In the genomic region with DNA sequence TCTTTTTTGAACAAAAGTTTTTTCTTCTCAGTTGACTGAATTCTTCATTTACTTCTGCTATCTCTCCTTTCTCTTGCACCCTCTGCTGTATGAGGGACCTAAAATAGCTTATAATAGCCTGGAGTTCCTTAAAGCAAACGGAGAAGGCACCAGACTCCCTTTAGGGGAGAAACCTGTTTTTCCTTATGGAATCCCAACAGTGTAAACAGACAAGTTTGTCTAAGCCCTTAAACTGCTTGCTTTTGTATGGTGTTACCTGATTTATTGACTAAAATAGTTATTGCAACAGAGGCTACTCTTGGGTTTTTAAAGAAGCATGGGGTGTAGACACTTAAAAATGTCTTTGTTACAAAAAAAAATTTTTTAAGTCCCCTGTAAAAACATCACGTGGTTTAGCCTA, we compare ENCODE assay signal across 24 cellular contexts. TPM values are rescaled to one million over a fixed set of nuclear protein-coding genes. Genes with fewer than 3 reads are reported as not detected.
DNase-seq lines count a peak whose midpoint lies in the region; ATAC-seq and TF ChIP-seq lines count a peak whose summit lies in the region.
"Had no signal": no experiment of that assay in that cellular context is flagged by ENCODE, and none has a peak within 500 bp of the region (broad histone marks: within the 10 kb centered on the region; RNA-seq: fewer than 3 reads in every experiment).

No MANE protein-coding gene starts in this region.

- H3K36me3 ChIP-seq in GM23338 (ENCODE audit: insufficient read depth), result peaks cover 11% of the 10 kb centered on the region; the same call in 1 of the 2 replicates
- H3K36me3 ChIP-seq in iPS-15b (ENCODE audit: control insufficient read depth, insufficient read depth, low read length), result no peaks in the 10 kb centered on the region
- no peaks in the 10 kb centered on the region for H3K36me3 ChIP-seq in left ventricle myocardium inferior
- H3K36me3 ChIP-seq: BE2C had no signal

- H3K9me2 ChIP-seq in GM23338 (ENCODE audit: insufficient read depth), result no peaks in the 10 kb centered on the region
- H3K9me2 ChIP-seq: SK-N-SH had no signal

- DNase-seq in GM23338 (ENCODE audit: low spot score), result peak; percentile 29
- DNase-seq in OCI-M1 (lab: John Stamatoyannopoulos, UW), result peak; percentile 6
- no peak for DNase-seq in left ventricle myocardium inferior
- DNase-seq in activated T-helper 1 cell treated with anti-CD3 and anti-CD28 coated beads, Interleukin-12 subunit alpha, Interleukin-12 subunit beta, Interleukin-2, Interleukin-4 antibody, amounts not matched to agents 30 ng/mL and 10 ng/mL and 1 ng/mL, durations not matched to agents 14 hours and 24 hours and 36 hours (ENCODE audit: low spot score), result no peak
- DNase-seq: BE2C; CD4-positive, CD25-positive, alpha-beta regulatory T cell; DMS79 treated with DMSO at 0.1 percent for 48 hours; GOT3; KBM-7; MV-4-11; NCI-H1694; NCI-H2081; NCI-H2171; NCI-H345; NCI-H524 treated with DMSO at 0.1 percent for 48 hours; PC-9; RPMI8226; SHP77; SK-N-SH had no signal

- H3K79me2 ChIP-seq in GM23338 (replicated peaks; ENCODE audit: insufficient read depth), result no peaks in the 10 kb centered on the region

- H3K27me3 Mint-ChIP-seq in GM23338 (ENCODE audit: insufficient read depth, low read depth, poor library complexity), result peaks cover 2% of the 10 kb centered on the region
- H3K27me3 Mint-ChIP-seq in activated T-helper 1 cell treated with anti-CD3 and anti-CD28 coated beads, Interleukin-12 subunit alpha, Interleukin-12 subunit beta, Interleukin-2, Interleukin-4 antibody, amounts not matched to agents 30 ng/mL and 10 ng/mL and 1 ng/mL, durations not matched to agents 14 hours and 24 hours and 36 hours (ENCODE audit: insufficient read depth), result peaks cover 3% of the 10 kb centered on the region

- H3K4me3 ChIP-seq in GM23338 (peak overlapping the region; percentile 25), iPS-15b (ENCODE audit: low read depth, low read length) (peak overlapping the region; percentile 2), left ventricle myocardium inferior (no peak overlapping the region)
- H3K4me3 ChIP-seq: GM12878, PC-9 had no signal

- no peak overlapping the region for H3K9ac ChIP-seq in iPS-15b (ENCODE audit: low read depth, low read length)
- H3K9ac ChIP-seq: SK-N-SH had no signal

- H3K4me3 Mint-ChIP-seq in GM23338, result peak overlapping the region; percentile 30; the same call in 1 of the 3 replicates
- no peak overlapping the region for H3K4me3 Mint-ChIP-seq in activated T-helper 1 cell treated with anti-CD3 and anti-CD28 coated beads, Interleukin-12 subunit alpha, Interleukin-12 subunit beta, Interleukin-2, Interleukin-4 antibody, amounts not matched to agents 30 ng/mL and 10 ng/mL and 1 ng/mL, durations not matched to agents 14 hours and 24 hours and 36 hours
- H3K4me3 Mint-ChIP-seq: CD4-positive, CD25-positive, alpha-beta regulatory T cell had no signal

- ATAC-seq in GM23338 (peak; percentile 59), GM21528 (IDR thresholded peaks at IDR 0.05; ENCODE audit: low FRiP score, unreplicated experiment) (no peak), GM21526 (IDR thresholded peaks at IDR 0.05; ENCODE audit: low FRiP score, unreplicated experiment) (no peak)
- ATAC-seq: GM12878 had no signal

- peak; percentile 21 for TF ChIP-seq CTCF in C4-2B (conservative IDR thresholded peaks at IDR 0.05)
- TF ChIP-seq CTCF in GM23338 (conservative IDR thresholded peaks at IDR 0.05; ENCODE audit: low read depth in 2 of 2), result no peak
- TF ChIP-seq CTCF in left ventricle myocardium inferior (IDR thresholded peaks at IDR 0.05; ENCODE audit: borderline replicate concordance), result no peak

- H3K4me1 ChIP-seq in GM23338 (ENCODE audit: insufficient read depth) (peaks cover 26% of the 10 kb centered on the region), iPS-15b (ENCODE audit: control insufficient read depth, insufficient read depth, low read length) (peaks cover 9% of the 10 kb centered on the region), left ventricle myocardium inferior (no peaks in the 10 kb centered on the region)
- H3K4me1 ChIP-seq: BE2C had no signal

- H3F3A ChIP-seq in GM23338 (replicated peaks; ENCODE audit: low read depth), result 0 out of 2 replicates have a peak, but pooled peaks cover 3% of the 10 kb centered on the region

- H3K27ac ChIP-seq in C4-2B, result no peak overlapping the region
- H3K27ac ChIP-seq in GM23338 (ENCODE audit: low read depth), result peak overlapping the region; percentile 87
- no peak overlapping the region for H3K27ac ChIP-seq in left ventricle myocardium inferior (replicated peaks)
- H3K27ac ChIP-seq: PC-9 had no signal

- no peak overlapping the region for H2AFZ ChIP-seq in GM23338
- H2AFZ ChIP-seq: PC-9 had no signal

- peak overlapping the region; percentile 64 for H3K4me2 ChIP-seq in GM23338
- H3K4me2 ChIP-seq: PC-9, SK-N-SH had no signal

- peaks cover 36% of the 10 kb centered on the region; the same call in 2 of the 3 replicates for H3K36me3 Mint-ChIP-seq in GM23338 (ENCODE audit: low read depth)
- H3K36me3 Mint-ChIP-seq in activated T-helper 1 cell treated with anti-CD3 and anti-CD28 coated beads, Interleukin-12 subunit alpha, Interleukin-12 subunit beta, Interleukin-2, Interleukin-4 antibody, amounts not matched to agents 30 ng/mL and 10 ng/mL and 1 ng/mL, durations not matched to agents 14 hours and 24 hours and 36 hours (ENCODE audit: low read depth), result no peaks in the 10 kb centered on the region
- H3K36me3 Mint-ChIP-seq: CD4-positive, CD25-positive, alpha-beta regulatory T cell had no signal

- H3K27ac Mint-ChIP-seq in GM23338, result peak overlapping the region; percentile 85
- no peak overlapping the region for H3K27ac Mint-ChIP-seq in activated T-helper 1 cell treated with anti-CD3 and anti-CD28 coated beads, Interleukin-12 subunit alpha, Interleukin-12 subunit beta, Interleukin-2, Interleukin-4 antibody, amounts not matched to agents 30 ng/mL and 10 ng/mL and 1 ng/mL, durations not matched to agents 14 hours and 24 hours and 36 hours
- H3K27ac Mint-ChIP-seq: CD4-positive, CD25-positive, alpha-beta regulatory T cell had no signal

- no peaks in the 10 kb centered on the region for H3K27me3 ChIP-seq in GM23338 (ENCODE audit: insufficient read depth)
- H3K27me3 ChIP-seq in iPS-15b (ENCODE audit: control insufficient read depth, insufficient read depth, low read length), result no peaks in the 10 kb centered on the region
- no peaks in the 10 kb centered on the region for H3K27me3 ChIP-seq in left ventricle myocardium inferior (ENCODE audit: low read depth)
- H3K27me3 ChIP-seq: BE2C had no signal

- H3K4me1 Mint-ChIP-seq in GM23338, result peaks cover 26% of the 10 kb centered on the region
- no peaks in the 10 kb centered on the region for H3K4me1 Mint-ChIP-seq in activated T-helper 1 cell treated with anti-CD3 and anti-CD28 coated beads, Interleukin-12 subunit alpha, Interleukin-12 subunit beta, Interleukin-2, Interleukin-4 antibody, amounts not matched to agents 30 ng/mL and 10 ng/mL and 1 ng/mL, durations not matched to agents 14 hours and 24 hours and 36 hours (ENCODE audit: low read depth)
- H3K4me1 Mint-ChIP-seq: CD4-positive, CD25-positive, alpha-beta regulatory T cell had no signal

- intact Hi-C loops in left ventricle myocardium inferior (cut with micrococcal nuclease), result no loop called here
- intact Hi-C loops in activated T-helper 1 cell treated with anti-CD3 and anti-CD28 coated beads, Interleukin-12 subunit alpha, Interleukin-12 subunit beta, Interleukin-2, Interleukin-4 antibody, amounts not matched to agents 30 ng/mL and 10 ng/mL and 1 ng/mL, durations not matched to agents 14 hours and 24 hours and 36 hours (cut with micrococcal nuclease), result no loop called here

- H3K9me3 ChIP-seq in iPS-15b (ENCODE audit: control insufficient read depth, insufficient read depth, low read length) (no peaks in the 10 kb centered on the region), left ventricle myocardium inferior (replicated peaks) (peaks cover 20% of the 10 kb centered on the region)

- no peaks in the 10 kb centered on the region for H4K20me1 ChIP-seq in GM23338 (replicated peaks; ENCODE audit: insufficient read depth)

- peaks cover 57% of the 10 kb centered on the region for H3K9me3 Mint-ChIP-seq in GM23338
- peaks cover 27% of the 10 kb centered on the region for H3K9me3 Mint-ChIP-seq in activated T-helper 1 cell treated with anti-CD3 and anti-CD28 coated beads, Interleukin-12 subunit alpha, Interleukin-12 subunit beta, Interleukin-2, Interleukin-4 antibody, amounts not matched to agents 30 ng/mL and 10 ng/mL and 1 ng/mL, durations not matched to agents 14 hours and 24 hours and 36 hours

TF ChIP-seq in GM23338, 12 proteins besides CTCF, POLR2A, EP300 and RAD21 (continues in another document):
- TF ChIP-seq EZH2 (IDR thresholded peaks at IDR 0.05; ENCODE audit: low read depth, unreplicated experiment), result no peak
- TF ChIP-seq EZH2phosphoT487 (IDR thresholded peaks at IDR 0.05; ENCODE audit: unreplicated experiment), result no peak
- TF ChIP-seq JUNB (IDR thresholded peaks at IDR 0.05; ENCODE audit: unreplicated experiment), result no peak

RNA-seq across cellular contexts. Expression of a gene that starts 12.9 kb away (rescaled TPM):
- 24.7 and 36.2 TPM in 2 replicates for total RNA-seq in GM23338 (2014; rRNA removed; shearing (Covaris generic))
- polyA plus RNA-seq in GM23338 (2016; fragmentation: Nextera tagmentation; extraction: Ambion mirVana), result 19.6 and 20.7 TPM in 2 replicates
- 17.2 TPM for total RNA-seq in left ventricle myocardium inferior
- 86.9 and 98.2 TPM in 2 replicates for total RNA-seq in activated T-helper 1 cell treated with anti-CD3 and anti-CD28 coated beads, Interleukin-12 subunit alpha, Interleukin-12 subunit beta, Interleukin-2, Interleukin-4 antibody, amounts not matched to agents 30 ng/mL and 10 ng/mL and 1 ng/mL, durations not matched to agents 14 hours and 24 hours and 36 hours

RNA-seq across cellular contexts. Expression of a gene that starts 34.1 kb away (rescaled TPM):
- 18.5 and 23.7 TPM in 2 replicates for total RNA-seq in GM23338 (2014; rRNA removed; shearing (Covaris generic))
- 32.0 and 32.2 TPM in 2 replicates for polyA plus RNA-seq in GM23338 (2016; fragmentation: Nextera tagmentation; extraction: Ambion mirVana)
- 8.2 TPM for total RNA-seq in left ventricle myocardium inferior
- 21.0 and 25.2 TPM in 2 replicates for total RNA-seq in activated T-helper 1 cell treated with anti-CD3 and anti-CD28 coated beads, Interleukin-12 subunit alpha, Interleukin-12 subunit beta, Interleukin-2, Interleukin-4 antibody, amounts not matched to agents 30 ng/mL and 10 ng/mL and 1 ng/mL, durations not matched to agents 14 hours and 24 hours and 36 hours

RNA-seq across cellular contexts. Expression of a gene that starts 51.2 kb away (rescaled TPM):
- total RNA-seq in GM23338 (2014; rRNA removed; shearing (Covaris generic)), result 52.1 and 55.0 TPM in 2 replicates
- 46.6 and 52.6 TPM in 2 replicates for polyA plus RNA-seq in GM23338 (2016; fragmentation: Nextera tagmentation; extraction: Ambion mirVana)
- total RNA-seq in left ventricle myocardium inferior, result 70.2 TPM
- 11.6 and 13.9 TPM in 2 replicates for total RNA-seq in activated T-helper 1 cell treated with anti-CD3 and anti-CD28 coated beads, Interleukin-12 subunit alpha, Interleukin-12 subunit beta, Interleukin-2, Interleukin-4 antibody, amounts not matched to agents 30 ng/mL and 10 ng/mL and 1 ng/mL, durations not matched to agents 14 hours and 24 hours and 36 hours

Comparison
In these comparisons a context has a peak if more than half of its experiments do, and no peak if none do; other contexts are left out.
1. DNase-seq: peak in GM23338 (single experiment) and OCI-M1 (single experiment); none in left ventricle myocardium inferior (single experiment) and activated T-helper 1 cell treated with anti-CD3 and anti-CD28 coated beads, Interleukin-12 subunit alpha, Interleukin-12 subunit beta, Interleukin-2, Interleukin-4 antibody, amounts not matched to agents 30 ng/mL and 10 ng/mL and 1 ng/mL, durations not matched to agents 14 hours and 24 hours and 36 hours (single experiment).